ENCODE assay signal across 8 cellular contexts in the genomic region with DNA sequence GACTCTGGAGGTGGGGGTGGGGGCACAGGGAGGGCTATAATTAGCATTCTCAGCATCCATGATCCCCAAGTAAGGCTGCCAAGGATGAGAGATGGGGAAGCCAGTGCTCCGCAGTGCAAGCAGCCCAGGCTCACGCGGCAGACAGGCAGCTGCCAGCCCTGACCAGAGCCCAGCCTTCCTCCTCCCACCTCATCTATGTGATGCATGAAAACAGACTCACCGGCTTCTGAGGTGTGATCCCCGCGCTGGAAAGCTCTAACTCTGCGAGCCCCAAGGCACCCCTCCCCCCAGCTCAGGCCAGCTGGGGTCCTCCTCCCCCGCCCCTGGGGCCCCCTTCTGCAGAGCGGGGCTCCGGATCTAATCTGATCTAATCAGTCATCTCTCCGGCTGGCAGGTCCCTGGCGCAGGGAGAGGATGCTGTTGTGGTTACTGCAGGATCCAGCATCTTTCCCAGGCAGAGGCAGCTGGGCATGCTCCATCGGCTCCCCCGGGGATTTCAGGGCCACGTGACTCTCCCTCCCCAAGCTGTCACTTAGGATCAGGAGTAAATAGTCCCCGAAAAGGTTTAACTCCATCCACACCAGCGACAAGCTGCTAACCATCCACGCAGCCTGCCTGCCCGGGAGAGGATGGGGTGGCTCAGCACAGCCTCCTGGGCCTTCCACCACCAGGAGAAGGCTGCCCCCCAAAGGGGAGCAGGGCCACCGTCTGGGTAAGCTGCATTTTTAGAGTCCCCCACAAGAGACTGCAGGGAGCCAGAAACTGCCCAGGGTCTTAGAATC. TPM values are rescaled to one million over a fixed set of nuclear protein-coding genes. Genes with fewer than 3 reads are reported as not detected.
DNase-seq lines count a peak whose midpoint lies in the region; ATAC-seq and TF ChIP-seq lines count a peak whose summit lies in the region.

A gene with protein sequence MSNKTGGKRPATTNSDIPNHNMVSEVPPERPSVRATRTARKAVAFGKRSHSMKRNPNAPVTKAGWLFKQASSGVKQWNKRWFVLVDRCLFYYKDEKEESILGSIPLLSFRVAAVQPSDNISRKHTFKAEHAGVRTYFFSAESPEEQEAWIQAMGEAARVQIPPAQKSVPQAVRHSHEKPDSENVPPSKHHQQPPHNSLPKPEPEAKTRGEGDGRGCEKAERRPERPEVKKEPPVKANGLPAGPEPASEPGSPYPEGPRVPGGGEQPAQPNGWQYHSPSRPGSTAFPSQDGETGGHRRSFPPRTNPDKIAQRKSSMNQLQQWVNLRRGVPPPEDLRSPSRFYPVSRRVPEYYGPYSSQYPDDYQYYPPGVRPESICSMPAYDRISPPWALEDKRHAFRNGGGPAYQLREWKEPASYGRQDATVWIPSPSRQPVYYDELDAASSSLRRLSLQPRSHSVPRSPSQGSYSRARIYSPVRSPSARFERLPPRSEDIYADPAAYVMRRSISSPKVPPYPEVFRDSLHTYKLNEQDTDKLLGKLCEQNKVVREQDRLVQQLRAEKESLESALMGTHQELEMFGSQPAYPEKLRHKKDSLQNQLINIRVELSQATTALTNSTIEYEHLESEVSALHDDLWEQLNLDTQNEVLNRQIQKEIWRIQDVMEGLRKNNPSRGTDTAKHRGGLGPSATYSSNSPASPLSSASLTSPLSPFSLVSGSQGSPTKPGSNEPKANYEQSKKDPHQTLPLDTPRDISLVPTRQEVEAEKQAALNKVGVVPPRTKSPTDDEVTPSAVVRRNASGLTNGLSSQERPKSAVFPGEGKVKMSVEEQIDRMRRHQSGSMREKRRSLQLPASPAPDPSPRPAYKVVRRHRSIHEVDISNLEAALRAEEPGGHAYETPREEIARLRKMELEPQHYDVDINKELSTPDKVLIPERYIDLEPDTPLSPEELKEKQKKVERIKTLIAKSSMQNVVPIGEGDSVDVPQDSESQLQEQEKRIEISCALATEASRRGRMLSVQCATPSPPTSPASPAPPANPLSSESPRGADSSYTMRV (minus strand): TSS at position 456 of the 782 bp plus-strand sequence. CDS start 86,202 bp downstream, outside the sequence.

- intact Hi-C loops in colonic mucosa (cut with DNase I) = loop anchor here (5.0 to 10.0 kb wide), 3 partner anchors 38 to 495 kb away; a partner anchor contains a TSS
- intact Hi-C loops in right lobe of liver (cut with DNase I) = loop anchor here (5.0 to 10.0 kb wide), 2 partner anchors 145 to 197 kb away; a partner anchor contains a TSS
- intact Hi-C loops in CD4-positive, alpha-beta memory T cell (cut with micrococcal nuclease) = loop anchor here (5.0 kb wide), 1 partner anchor 48 kb away; no protein-coding TSS in a partner anchor

- H3K36me3 ChIP-seq in colonic mucosa (no peaks in the 10 kb centered on the region), right lobe of liver (no peaks in the 10 kb centered on the region)
- no peaks in the 10 kb centered on the region for H3K36me3 ChIP-seq in CD4-positive, alpha-beta memory T cell (ENCODE audit: insufficient read depth, low read length)

- no peak for ATAC-seq in right lobe of liver
- ATAC-seq in HG03175 (IDR thresholded peaks at IDR 0.05; ENCODE audit: unreplicated experiment) = no peak
- ATAC-seq in GM21528 (IDR thresholded peaks at IDR 0.05; ENCODE audit: low FRiP score, unreplicated experiment) = no peak

- no peaks in the 10 kb centered on the region for H3K27me3 ChIP-seq in colonic mucosa
- no peaks in the 10 kb centered on the region for H3K27me3 ChIP-seq in right lobe of liver
- no peaks in the 10 kb centered on the region for H3K27me3 ChIP-seq in CD4-positive, alpha-beta memory T cell (ENCODE audit: insufficient read depth, low read length)

- CTCF ChIA-PET in CD4-positive, alpha-beta memory T cell (lab: Charles Lee; ENCODE audit: partially characterized antibody) = interaction anchor here (0.5 to 2.3 kb wide), 2 partner anchors 195 to 197 kb away, joined by 3 to 6 read pairs; no protein-coding TSS in a partner anchor

- TF ChIP-seq POLR2A in right lobe of liver (IDR thresholded peaks at IDR 0.05) = no peak

- H3K27ac ChIP-seq in colonic mucosa (no peak within 1 kb of the TSS), right lobe of liver (no peak within 1 kb of the TSS)
- H3K27ac ChIP-seq in CD4-positive, alpha-beta memory T cell (ENCODE audit: low read depth, low read length) = no peak within 1 kb of the TSS

- no peaks in the 10 kb centered on the region for H3K36me3 Mint-ChIP-seq in CD4-positive, alpha-beta memory T cell

- DNase-seq in ELR (ENCODE audit: low read depth) (peak; percentile 72), NCI-H2227 treated with DMSO at 0.1 percent for 48 hours (lab: John Stamatoyannopoulos, UW) (peak; percentile 60), colonic mucosa (no peak), right lobe of liver (no peak)
- no peak for DNase-seq in CD4-positive, alpha-beta memory T cell
- no peak for DNase-seq in stimulated activated CD4-positive, alpha-beta T cell treated with anti-CD3 and anti-CD28 coated beads, Interleukin-2, amount 100 ng/mL, for 48 hours

- peaks cover 3 to 13% (median 8%) of the 10 kb centered on the region in 4 donors for H3K4me1 Mint-ChIP-seq in CD4-positive, alpha-beta memory T cell

- H3K4me3 Mint-ChIP-seq in CD4-positive, alpha-beta memory T cell = no peak within 1 kb of the TSS

- H3K4me1 ChIP-seq in colonic mucosa (peaks cover 9% of the 10 kb centered on the region), right lobe of liver (peaks cover 0 to 8% (median 2%) of the 10 kb centered on the region in 4 donors)
- H3K4me1 ChIP-seq in CD4-positive, alpha-beta memory T cell (ENCODE audit: insufficient read depth, low read length) = peaks cover 13% of the 10 kb centered on the region

- H3K9ac ChIP-seq in colonic mucosa (ENCODE audit: low read depth in 2 of 2, low read length in 2 of 2) = no peak within 1 kb of the TSS

- H3K27ac Mint-ChIP-seq in CD4-positive, alpha-beta memory T cell = no peak within 1 kb of the TSS

- H3K9me3 Mint-ChIP-seq in CD4-positive, alpha-beta memory T cell = no peaks in the 10 kb centered on the region

- 80% methylated on average over 1 of the region's 20 CpGs for WGBS in right lobe of liver (ENCODE audit: insufficient coverage, low coverage, low lambda C conversion rate, missing lambda C conversion rate)

- H3K9me3 ChIP-seq in colonic mucosa = no peaks in the 10 kb centered on the region
- no peaks in the 10 kb centered on the region for H3K9me3 ChIP-seq in right lobe of liver
- no peaks in the 10 kb centered on the region for H3K9me3 ChIP-seq in CD4-positive, alpha-beta memory T cell (ENCODE audit: control insufficient read depth in 1 of 2, low read length in 2 of 2)

- no peak within 1 kb of the TSS for H3K4me3 ChIP-seq in colonic mucosa
- H3K4me3 ChIP-seq in right lobe of liver = no peak within 1 kb of the TSS
- no peak within 1 kb of the TSS for H3K4me3 ChIP-seq in CD4-positive, alpha-beta memory T cell (ENCODE audit: low read length in 2 of 2)

- H3K27me3 Mint-ChIP-seq in CD4-positive, alpha-beta memory T cell = peaks cover 0 to 10% of the 10 kb centered on the region in 2 donors

- POLR2A ChIA-PET in CD4-positive, alpha-beta memory T cell (lab: Charles Lee; ENCODE audit: partially characterized antibody) = no interaction called here

- TF ChIP-seq CTCF in colonic mucosa (IDR thresholded peaks at IDR 0.05) = no peak
- TF ChIP-seq CTCF in right lobe of liver (IDR thresholded peaks at IDR 0.05) = no peak

RNA-seq across cellular contexts. Expression of the gene that starts here (rescaled TPM):
- total RNA-seq in colonic mucosa (100 to 1,000 TPM in 1 of 2 donors, 10 to 100 TPM in 1; 84.5 to 165 TPM), right lobe of liver (10 to 100 TPM; 16.6 to 31.1 (median 22.1) TPM)
- under 1 TPM; 0.52 to 0.89 TPM for total RNA-seq in CD4-positive, alpha-beta memory T cell
- under 1 TPM in 1 of 2 donors, not detected in 1; 0.15 TPM for polyA plus RNA-seq in CD4-positive, alpha-beta memory T cell

Comparison
In these comparisons a context has a peak if more than half of its experiments do, and no peak if none do; other contexts are left out.
1. RNA of the gene that starts here (total RNA-seq): 84.5 to 165 TPM in colonic mucosa and 16.6 to 31.1 TPM in right lobe of liver; 0.52 to 0.89 TPM in CD4-positive, alpha-beta memory T cell; every median in the first group is over 4 times any median in the second.
2. DNase-seq: peak in ELR (single experiment) and NCI-H2227 treated with DMSO at 0.1 percent for 48 hours (single experiment); none in colonic mucosa (single experiment), right lobe of liver (0 of 3), CD4-positive, alpha-beta memory T cell (0 of 5) and stimulated activated CD4-positive, alpha-beta T cell treated with anti-CD3 and anti-CD28 coated beads, Interleukin-2, amount 100 ng/mL, for 48 hours (0 of 2).